ENCODE assay signal across 27 cellular contexts in the genomic region with DNA sequence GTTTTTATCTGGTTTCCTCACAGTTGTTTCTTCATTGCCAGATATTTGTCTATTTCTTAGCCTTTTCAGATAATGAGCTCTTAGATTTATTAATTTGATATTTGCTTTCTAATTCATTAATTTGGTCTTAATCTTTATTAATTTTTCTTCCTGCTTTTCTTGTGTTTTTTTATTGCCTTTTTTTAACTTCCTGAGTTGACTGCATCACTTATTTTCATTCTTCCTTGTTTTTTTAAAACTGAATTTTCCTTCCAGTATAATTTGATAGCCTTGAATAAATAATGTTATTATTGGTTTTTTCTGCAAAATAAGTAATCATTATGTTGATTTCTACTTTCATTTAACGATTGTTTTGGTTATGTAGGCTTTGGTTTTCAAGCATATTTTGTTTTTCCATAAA.
"Had no signal": no experiment of that assay in that cellular context is flagged by ENCODE, and none has a peak within 500 bp of the region (broad histone marks: within the 10 kb centered on the region; RNA-seq: fewer than 3 reads in every experiment).

No MANE protein-coding gene starts in this region.

- DNase-seq: effector CD8-positive, alpha-beta T cell; endodermal cell; foreskin fibroblast; hypothalamus; immature natural killer cell; islet precursor cell; mucosa of descending colon; naive thymus-derived CD4-positive, alpha-beta T cell; stimulated activated CD4-positive, alpha-beta T cell treated with anti-CD3 and anti-CD28 coated beads, Interleukin-12 subunit alpha, Interleukin-12 subunit beta, amount 100 ng/mL, for 4 hours; stimulated activated CD4-positive, alpha-beta T cell treated with anti-CD3 and anti-CD28 coated beads, Interleukin-1b, Interleukin-23, amount 100 ng/mL, for 48 hours; stimulated activated CD4-positive, alpha-beta T cell treated with anti-CD3 and anti-CD28 coated beads, Interleukin-4, amount 100 ng/mL, for 1 hour; stimulated activated CD8-positive, alpha-beta memory T cell treated with anti-CD3 and anti-CD28 coated beads, Interleukin-4, amount 100 ng/mL, for 48 hours; stimulated activated naive CD4-positive, alpha-beta T cell treated with Interleukin-2 at 50 U/mL for 16 hours; stomach; tibial artery had no signal

- H3K4me2 ChIP-seq: neural progenitor cell, smooth muscle cell had no signal

- H3K9me3 Mint-ChIP-seq: endodermal cell; immature natural killer cell; naive thymus-derived CD4-positive, alpha-beta T cell; nephron; neural progenitor cell; type B pancreatic cell had no signal

- H3K27ac Mint-ChIP-seq: endodermal cell; immature natural killer cell; naive thymus-derived CD4-positive, alpha-beta T cell; neural progenitor cell; type B pancreatic cell had no signal

- H3K27me3 ChIP-seq: gastroesophageal sphincter, neural progenitor cell, right atrium auricular region, stomach, tibial artery had no signal

- H3K4me1 ChIP-seq: prostate gland, stomach, tibial artery had no signal

- H3K4me3 Mint-ChIP-seq: endodermal cell; immature natural killer cell; memory B cell; mesothelial cell of epicardium; naive thymus-derived CD4-positive, alpha-beta T cell; nephron; neural progenitor cell; type B pancreatic cell had no signal

- H3K9ac ChIP-seq: neural progenitor cell had no signal

- H3K27me3 Mint-ChIP-seq: memory B cell, type B pancreatic cell had no signal

- H3K9me3 ChIP-seq: gastroesophageal sphincter, mucosa of descending colon, prostate gland, right atrium auricular region, stomach, tibial artery had no signal

- H3K36me3 Mint-ChIP-seq: immature natural killer cell; memory B cell; mesothelial cell of epicardium; naive thymus-derived CD4-positive, alpha-beta T cell; neural progenitor cell; type B pancreatic cell had no signal

- H3K27ac ChIP-seq: neural progenitor cell, prostate gland, stomach, tibial artery had no signal

- ATAC-seq: esophagus mucosa; gastroesophageal sphincter; mucosa of descending colon; naive thymus-derived CD4-positive, alpha-beta T cell; sciatic nerve had no signal

- H3K4me1 Mint-ChIP-seq: endodermal cell, immature natural killer cell had no signal

- H3K4me3 ChIP-seq: gastroesophageal sphincter, lung, mucosa of descending colon, neural progenitor cell, prostate gland, right atrium auricular region, smooth muscle cell, stomach, tibial artery had no signal

- H3K36me3 ChIP-seq: gastroesophageal sphincter, neural progenitor cell, prostate gland, right atrium auricular region, stomach, tibial artery had no signal
